In the genomic region with DNA sequence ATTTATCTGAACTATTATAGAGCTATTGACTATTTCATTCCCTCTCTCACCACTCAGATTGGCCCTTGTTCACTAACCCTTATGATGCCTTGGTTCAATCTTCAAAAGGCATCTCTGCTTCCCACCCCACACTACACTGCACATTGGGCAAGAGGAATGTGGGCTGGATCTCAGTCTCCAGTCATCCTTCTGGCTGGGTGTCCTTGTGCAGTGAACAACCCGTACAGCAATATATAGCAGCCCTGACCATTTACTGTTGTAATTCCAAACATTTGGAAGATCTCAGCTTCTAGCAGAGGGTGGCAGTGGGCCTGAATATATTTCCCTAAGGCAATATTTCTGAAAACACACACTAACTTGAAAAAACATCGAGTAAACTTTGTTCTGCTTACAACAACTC, we compare ENCODE assay signal across 35 cellular contexts.
"Had no signal": no experiment of that assay in that cellular context is flagged by ENCODE, and none has a peak within 500 bp of the region (broad histone marks: within the 10 kb centered on the region; RNA-seq: fewer than 3 reads in every experiment).

No MANE protein-coding gene starts in this region.

- H3K9me3 ChIP-seq: MG63 had no signal

- H3K36me3 ChIP-seq: MG63 had no signal

- DNase-seq: Karpas-422, Kasumi-1, KG1, MG63, MM.1S, MV-4-11, NCI-H1048, NCI-H1092, NCI-H1092 treated with DMSO at 0.1 percent for 48 hours, NCI-H1105, NCI-H1105 treated with DMSO at 0.1 percent for 48 hours, NCI-H1417, NCI-H1417 treated with DMSO at 0.1 percent for 48 hours, NCI-H1436, NCI-H1436 treated with DMSO at 0.1 percent for 48 hours, NCI-H146, NCI-H1694, NCI-H1694 treated with DMSO at 0.1 percent for 48 hours, NCI-H187, NCI-H187 treated with DMSO at 0.1 percent for 48 hours, NCI-H1930, NCI-H2029, NCI-H2029 treated with DMSO at 0.1 percent for 48 hours, NCI-H2081, NCI-H2081 treated with DMSO at 0.1 percent for 48 hours, NCI-H2107, NCI-H2171, NCI-H2171 treated with DMSO at 0.1 percent for 48 hours, NCI-H2227 treated with DMSO at 0.1 percent for 48 hours, NCI-H226, NCI-H345, NCI-H446, NCI-H446 treated with DMSO at 0.1 percent for 48 hours, NCI-H510A had no signal

- H3K27ac ChIP-seq: KMS-11 had no signal

- H3K4me2 ChIP-seq: KMS-11 had no signal

- H3K9ac ChIP-seq: KMS-11 had no signal

- H3K4me3 ChIP-seq: MG63 had no signal
